Comparison of ENCODE assay signal across 1 cellular context in genomic region chr17:68592667-68593330, GRCh38.
TF ChIP-seq lines count a peak whose summit lies in the region.

No MANE protein-coding gene starts in this region.

TF ChIP-seq in SK-N-SH treated with all-trans-retinoic acid at 6 μM for 48 hours, 23 proteins besides CTCF, POLR2A, EP300 and RAD21 (continued from another document):
- TF ChIP-seq CSRNP3 (CRISPR knock-in tag; IDR thresholded peaks at IDR 0.05) = no peak
